In genomic region chr2:208531361-208531760, GRCh38 we compare ENCODE assay signal across 29 cellular contexts.
DNase-seq lines count a peak whose midpoint lies in the region; ATAC-seq and TF ChIP-seq lines count a peak whose summit lies in the region.
"Had no signal": no experiment of that assay in that cellular context is flagged by ENCODE, and none has a peak within 500 bp of the region (broad histone marks: within the 10 kb centered on the region; RNA-seq: fewer than 3 reads in every experiment).

No MANE protein-coding gene starts in this region.

- H3K9me3 ChIP-seq in HEK293 (ENCODE audit: control insufficient read depth, insufficient read depth, low read depth, low read length): no peaks in the 10 kb centered on the region
- no peaks in the 10 kb centered on the region for H3K9me3 ChIP-seq in ascending aorta
- H3K9me3 ChIP-seq: A549 had no signal

- DNase-seq in central memory CD4-positive, alpha-beta T cell: no peak
- no peak for DNase-seq in ascending aorta (ENCODE audit: low spot score in 2 of 2)
- DNase-seq in activated CD4-positive, CD25-positive, alpha-beta regulatory T cell (lab: John Stamatoyannopoulos, UW): no peak
- DNase-seq in activated CD4-positive, alpha-beta T cell treated with anti-CD3 and anti-CD28 coated beads, Interleukin-2, amount 50 U/mL, for 4 hours: no peak
- DNase-seq: activated CD4-positive, alpha-beta T cell treated with anti-CD3 and anti-CD28 coated beads, Interleukin-2, amount 10 ng/mL, durations not matched to agents 7 days and 5 days; activated CD8-positive, alpha-beta memory T cell treated with anti-CD3 and anti-CD28 coated beads, Interleukin-2, amount 10 ng/mL, durations not matched to agents 7 days and 5 days; activated naive CD4-positive, alpha-beta T cell treated with anti-CD3 and anti-CD28 coated beads for 36 hours; AML-193; brain microvascular endothelial cell; CD4-positive, alpha-beta memory T cell; glutamatergic neuron; Kasumi-1; left lung; mesenchymal stem cell; NCI-H1694; NCI-H510A treated with DMSO at 0.1 percent for 48 hours; SHP77; stimulated activated CD4-positive, alpha-beta T cell treated with anti-CD3 and anti-CD28 coated beads, Interleukin-12 subunit alpha, Interleukin-12 subunit beta, amount 100 ng/mL, for 4 hours; stimulated activated CD4-positive, alpha-beta T cell treated with anti-CD3 and anti-CD28 coated beads, Interleukin-4, amount 100 ng/mL, for 1 hour; T-helper 9 cell; trophoblast cell; WERI-Rb-1 had no signal

- H3K4me1 ChIP-seq in HEK293 (ENCODE audit: control insufficient read depth, insufficient read depth, low read length) (no peaks in the 10 kb centered on the region), ascending aorta (no peaks in the 10 kb centered on the region)
- H3K4me1 ChIP-seq: A549, left lung had no signal

- no peak for TF ChIP-seq CTCF in HEK293 (tag by site-specific recombination; IDR thresholded peaks at IDR 0.05)
- TF ChIP-seq CTCF in ascending aorta (IDR thresholded peaks at IDR 0.05): no peak

- H3K27me3 ChIP-seq in ascending aorta: no peaks in the 10 kb centered on the region
- H3K27me3 ChIP-seq: brain microvascular endothelial cell, left lung had no signal

- POLR2A ChIA-PET in HEK293 (lab: Yijun Ruan, JAX): interaction anchor here (0.6 kb wide), 1 partner anchor 263 kb away, joined by 6 read pairs; no protein-coding TSS in a partner anchor

- H3K27ac ChIP-seq in HEK293 (ENCODE audit: extremely low read depth, low read depth, low read length): no peak overlapping the region
- H3K27ac ChIP-seq in ascending aorta: no peak overlapping the region
- H3K27ac ChIP-seq: A549, brain microvascular endothelial cell, left lung, WERI-Rb-1 had no signal

- H3K36me3 ChIP-seq in HEK293 (ENCODE audit: control insufficient read depth in 2 of 2, insufficient read depth in 1 of 2, low read length in 2 of 2): no peaks in the 10 kb centered on the region
- no peaks in the 10 kb centered on the region for H3K36me3 ChIP-seq in ascending aorta
- H3K36me3 ChIP-seq: brain microvascular endothelial cell, left lung, WERI-Rb-1 had no signal

- peak; percentile 77 for ATAC-seq in GM18502 (IDR thresholded peaks at IDR 0.05; ENCODE audit: poor library complexity, unreplicated experiment)
- peak; percentile 59 for ATAC-seq in GM19397 (IDR thresholded peaks at IDR 0.05; ENCODE audit: unreplicated experiment)
- peak; percentile 76 for ATAC-seq in HG03469 (IDR thresholded peaks at IDR 0.05; ENCODE audit: unreplicated experiment)
- ATAC-seq: A549; activated CD8-positive, alpha-beta memory T cell treated with anti-CD3 and anti-CD28 coated beads, Interleukin-2, amount 10 ng/mL, durations not matched to agents 7 days and 5 days; HepG2; left lung; sciatic nerve had no signal

- CTCF ChIA-PET in HEK293 (lab: Yijun Ruan, JAX): no interaction called here

- intact Hi-C loops in ascending aorta (cut with DNase I): no loop called here

- H3K4me3 ChIP-seq in HEK293 (ENCODE audit: low read depth, low read length) (no peak overlapping the region), ascending aorta (no peak overlapping the region)
- H3K4me3 ChIP-seq: A549, left lung had no signal

TF ChIP-seq in HEK293, 187 proteins besides CTCF, POLR2A, EP300 and RAD21:
- TF ChIP-seq TSHZ1 (tag by site-specific recombination; IDR thresholded peaks at IDR 0.05; ENCODE audit: borderline replicate concordance) (no peak), ZNF626 (tag by site-specific recombination; IDR thresholded peaks at IDR 0.05) (no peak), ZNF658 (tag by site-specific recombination; IDR thresholded peaks at IDR 0.05) (no peak), AEBP2 (tag by site-specific recombination; IDR thresholded peaks at IDR 0.05; ENCODE audit: borderline replicate concordance) (no peak), PRDM1 (tag by site-specific recombination; IDR thresholded peaks at IDR 0.05) (peak; percentile 66), ZNF677 (tag by site-specific recombination; IDR thresholded peaks at IDR 0.05) (no peak), ZNF623 (tag by site-specific recombination; IDR thresholded peaks at IDR 0.05) (no peak)
